ENCODE assay signal across 9 cellular contexts in genomic region chr9:98536542-98537173, GRCh38.
DNase-seq lines count a peak whose midpoint lies in the region; ATAC-seq and TF ChIP-seq lines count a peak whose summit lies in the region.
"Had no signal": no experiment of that assay in that cellular context is flagged by ENCODE, and none has a peak within 500 bp of the region (broad histone marks: within the 10 kb centered on the region; RNA-seq: fewer than 3 reads in every experiment).

No MANE protein-coding gene starts in this region.

- H3K27me3 Mint-ChIP-seq in chondrocyte (ENCODE audit: low read depth) = peaks cover 21% of the 10 kb centered on the region

- WGBS in sigmoid colon, 2 donors = 47 to 57% methylated on average over 12 of the region's 12 CpGs

- no peak overlapping the region for H3K4me3 Mint-ChIP-seq in chondrocyte (ENCODE audit: unreplicated experiment)

- no peaks in the 10 kb centered on the region for H3K36me3 Mint-ChIP-seq in chondrocyte (ENCODE audit: low read depth)

- no peak overlapping the region for H3K27ac Mint-ChIP-seq in chondrocyte (ENCODE audit: unreplicated experiment)

- in situ Hi-C loops in gastrocnemius medialis (cut with MboI; ENCODE audit: low sequenced_read_pairs in 4 of 4) = no loop called here

- intact Hi-C loops in sigmoid colon (cut with DNase I) = no loop called here
- intact Hi-C loops in gastrocnemius medialis (cut with DNase I; ENCODE audit: low total_unique reads) = no loop called here

- TF ChIP-seq POLR2A in sigmoid colon (IDR thresholded peaks at IDR 0.05) (no peak), gastrocnemius medialis (IDR thresholded peaks at IDR 0.05) (no peak)

- H3K27ac ChIP-seq in sigmoid colon (no peak overlapping the region), gastrocnemius medialis (no peak overlapping the region)

- no peaks in the 10 kb centered on the region for H3K9me3 ChIP-seq in sigmoid colon
- H3K9me3 ChIP-seq in gastrocnemius medialis = no peaks in the 10 kb centered on the region

- no peak overlapping the region for H3K4me3 ChIP-seq in sigmoid colon
- no peak overlapping the region for H3K4me3 ChIP-seq in gastrocnemius medialis

- H3K36me3 ChIP-seq in sigmoid colon (no peaks in the 10 kb centered on the region), gastrocnemius medialis (no peaks in the 10 kb centered on the region)

- peak; percentile 43 for DNase-seq in activated CD4-positive, CD25-positive, alpha-beta regulatory T cell treated with anti-CD3 and anti-CD28 coated beads, Interleukin-2, amount 50 U/mL, for 72 hours
- DNase-seq in NCI-H1092 (lab: John Stamatoyannopoulos, UW) (peak; percentile 42), chondrocyte (ENCODE audit: low spot score) (no peak), sigmoid colon (no peak), gastrocnemius medialis (no peak)
- peak; percentile 6 for DNase-seq in stimulated activated CD4-positive, alpha-beta T cell treated with anti-CD3 and anti-CD28 coated beads, Interleukin-4, amount 100 ng/mL, for 1 hour
- DNase-seq: posterior cingulate gyrus had no signal

- H3K9me3 Mint-ChIP-seq in chondrocyte (ENCODE audit: low read depth) = no peaks in the 10 kb centered on the region

- no peak for TF ChIP-seq EP300 in sigmoid colon (IDR thresholded peaks at IDR 0.05)

- TF ChIP-seq CTCF in chondrocyte (IDR thresholded peaks at IDR 0.05) (peak; percentile 23), sigmoid colon (IDR thresholded peaks at IDR 0.05) (no peak), gastrocnemius medialis (IDR thresholded peaks at IDR 0.05 in 4 of 5, conservative IDR thresholded peaks at IDR 0.05 in 1 of 5) (no peak)

- H3K27me3 ChIP-seq in sigmoid colon (no peaks in the 10 kb centered on the region), gastrocnemius medialis (no peaks in the 10 kb centered on the region)

- H3K4me1 ChIP-seq in sigmoid colon (no peaks in the 10 kb centered on the region), gastrocnemius medialis (no peaks in the 10 kb centered on the region)

- no peak for ATAC-seq in activated CD4-positive, CD25-positive, alpha-beta regulatory T cell treated with anti-CD3 and anti-CD28 coated beads, Interleukin-2, amount 50 U/mL, for 24 hours
- ATAC-seq in HG03565 (IDR thresholded peaks at IDR 0.05; ENCODE audit: unreplicated experiment) (no peak), gastrocnemius medialis (no peak)

- no peaks in the 10 kb centered on the region for H3K4me1 Mint-ChIP-seq in chondrocyte (ENCODE audit: low read depth)

Comparison
In these comparisons a context has a peak if more than half of its experiments do, and no peak if none do; other contexts are left out.
1. DNase-seq: peak in activated CD4-positive, CD25-positive, alpha-beta regulatory T cell treated with anti-CD3 and anti-CD28 coated beads, Interleukin-2, amount 50 U/mL, for 72 hours (single experiment), NCI-H1092 (single experiment) and stimulated activated CD4-positive, alpha-beta T cell treated with anti-CD3 and anti-CD28 coated beads, Interleukin-4, amount 100 ng/mL, for 1 hour (single experiment); none in chondrocyte (single experiment), sigmoid colon (single experiment) and gastrocnemius medialis (0 of 2).